Comparison of ENCODE assay signal across 1 cellular context in genomic region chr6:26553264-26553738, GRCh38.
TF ChIP-seq lines count a peak whose summit lies in the region.

No MANE protein-coding gene starts in this region.

TF ChIP-seq in K562, 482 proteins besides CTCF, POLR2A, EP300 and RAD21 (continued from another document):
- peak; percentile 55; the same call in 1 of the 2 replicates for TF ChIP-seq ZBTB43 (CRISPR knock-in tag; IDR thresholded peaks at IDR 0.05)
- TF ChIP-seq, protein P1, sequence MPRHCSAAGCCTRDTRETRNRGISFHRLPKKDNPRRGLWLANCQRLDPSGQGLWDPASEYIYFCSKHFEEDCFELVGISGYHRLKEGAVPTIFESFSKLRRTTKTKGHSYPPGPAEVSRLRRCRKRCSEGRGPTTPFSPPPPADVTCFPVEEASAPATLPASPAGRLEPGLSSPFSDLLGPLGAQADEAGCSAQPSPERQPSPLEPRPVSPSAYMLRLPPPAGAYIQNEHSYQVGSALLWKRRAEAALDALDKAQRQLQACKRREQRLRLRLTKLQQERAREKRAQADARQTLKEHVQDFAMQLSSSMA (CRISPR knock-in tag; IDR thresholded peaks at IDR 0.05) = no peak
- TF ChIP-seq, protein P2, sequence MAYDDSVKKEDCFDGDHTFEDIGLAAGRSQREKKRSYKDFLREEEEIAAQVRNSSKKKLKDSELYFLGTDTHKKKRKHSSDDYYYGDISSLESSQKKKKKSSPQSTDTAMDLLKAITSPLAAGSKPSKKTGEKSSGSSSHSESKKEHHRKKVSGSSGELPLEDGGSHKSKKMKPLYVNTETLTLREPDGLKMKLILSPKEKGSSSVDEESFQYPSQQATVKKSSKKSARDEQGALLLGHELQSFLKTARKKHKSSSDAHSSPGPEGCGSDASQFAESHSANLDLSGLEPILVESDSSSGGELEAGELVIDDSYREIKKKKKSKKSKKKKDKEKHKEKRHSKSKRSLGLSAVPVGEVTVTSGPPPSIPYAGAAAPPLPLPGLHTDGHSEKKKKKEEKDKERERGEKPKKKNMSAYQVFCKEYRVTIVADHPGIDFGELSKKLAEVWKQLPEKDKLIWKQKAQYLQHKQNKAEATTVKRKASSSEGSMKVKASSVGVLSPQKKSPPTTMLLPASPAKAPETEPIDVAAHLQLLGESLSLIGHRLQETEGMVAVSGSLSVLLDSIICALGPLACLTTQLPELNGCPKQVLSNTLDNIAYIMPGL (CRISPR knock-in tag; IDR thresholded peaks at IDR 0.05) = no peak; the same call in 1 of the 2 replicates
- no peak for TF ChIP-seq NCOA6 (IDR thresholded peaks at IDR 0.05)
- no peak for TF ChIP-seq ETS2 (tag; IDR thresholded peaks at IDR 0.05; ENCODE audit: borderline replicate concordance, poor library complexity, severe bottlenecking)
- TF ChIP-seq BACH1 (tag; IDR thresholded peaks at IDR 0.05) = peak; percentile 36; the same call in 1 of the 2 replicates
- TF ChIP-seq ARHGAP35 (IDR thresholded peaks at IDR 0.05; ENCODE audit: partially characterized antibody) = no peak
- peak; percentile 65; the same call in 1 of the 2 replicates for TF ChIP-seq MYC (IDR thresholded peaks at IDR 0.05; ENCODE audit: low read depth, low read length)
- TF ChIP-seq MYC (CRISPR knock-in tag; IDR thresholded peaks at IDR 0.05; ENCODE audit: borderline replicate concordance, low read depth) = no peak
- TF ChIP-seq KLF16 (IDR thresholded peaks at IDR 0.05) = no peak
- peak; percentile 44 for TF ChIP-seq CHD1 (IDR thresholded peaks at IDR 0.05; ENCODE audit: low read length)
- peak; percentile 74; the same call in 1 of the 2 replicates for TF ChIP-seq LEF1 (IDR thresholded peaks at IDR 0.05)
- TF ChIP-seq TRIM28 (IDR thresholded peaks at IDR 0.05) = no peak
- TF ChIP-seq PTRF (tag; IDR thresholded peaks at IDR 0.05) = no peak
